In the genomic region with DNA sequence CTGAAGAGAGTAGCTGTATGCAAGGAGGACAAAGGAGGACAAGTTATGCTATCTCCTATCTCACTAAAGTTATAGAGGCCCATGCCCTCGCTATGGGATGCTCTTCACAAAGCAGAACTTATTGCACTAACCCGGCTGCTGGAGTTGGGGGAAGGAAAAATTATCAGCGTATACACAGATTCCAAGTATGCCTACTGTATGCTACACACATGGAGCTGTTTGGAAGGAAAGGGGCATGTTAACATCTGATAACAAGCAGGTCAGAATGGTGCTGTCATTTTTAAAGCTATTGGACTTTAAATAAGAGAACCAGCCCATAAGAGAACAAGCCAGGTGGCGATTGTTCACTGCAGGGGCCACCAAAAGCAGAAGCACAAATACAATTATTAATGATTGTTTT, we compare ENCODE assay signal across 29 cellular contexts.
"Had no signal": no experiment of that assay in that cellular context is flagged by ENCODE, and none has a peak within 500 bp of the region (broad histone marks: within the 10 kb centered on the region; RNA-seq: fewer than 3 reads in every experiment).

No MANE protein-coding gene starts in this region.

- H3K27ac ChIP-seq: stomach, suprapubic skin, testis, thoracic aorta, thyroid gland, tibial artery, tibial nerve, transverse colon, upper lobe of left lung, upper lobe of right lung, uterus, vagina had no signal

- H3K36me3 ChIP-seq: stomach, suprapubic skin, thoracic aorta, thyroid gland, tibial artery, tibial nerve, transverse colon, upper lobe of left lung, upper lobe of right lung, uterus, vagina had no signal

- H3K4me3 ChIP-seq: stomach, suprapubic skin, testis, thoracic aorta, thyroid gland, tibial artery, tibial nerve, transverse colon, upper lobe of left lung, upper lobe of right lung, uterus, vagina had no signal

- FAIRE-seq: urothelium cell line had no signal

- H3K9me3 Mint-ChIP-seq: stimulated activated effector memory CD8-positive, alpha-beta T cell treated with anti-CD3 and anti-CD28 coated beads, Interleukin-12 subunit alpha, Interleukin-12 subunit beta, amount 100 ng/mL, for 72 hours; stimulated activated memory B cell treated with anti-CD40 and anti-IgM and Interleukin-4, amounts not matched to agents 10 μg/mL and 1 μg/mL and 100 μg/mL, for 72 hours; stimulated activated naive B cell treated with anti-CD40 and anti-IgM and Interleukin-4, amounts not matched to agents 10 μg/mL and 1 μg/mL and 100 μg/mL, for 72 hours; stimulated activated naive CD8-positive, alpha-beta T cell treated with anti-CD3 and anti-CD28 coated beads, Interleukin-15, amount 100 ng/mL, for 72 hours; stimulated activated naive CD8-positive, alpha-beta T cell treated with anti-CD3 and anti-CD28 coated beads, Interleukin-15, Interleukin-2, amounts not matched to agents 100 ng/mL and 50 ng/mL, for 24 hours; type B pancreatic cell had no signal

- ATAC-seq: stimulated activated effector memory CD8-positive, alpha-beta T cell treated with anti-CD3 and anti-CD28 coated beads, Interleukin-12 subunit alpha, Interleukin-12 subunit beta, amount 100 ng/mL, for 72 hours; stimulated activated memory B cell treated with anti-CD40 and anti-IgM and Interleukin-4, amounts not matched to agents 10 μg/mL and 1 μg/mL and 100 μg/mL, for 72 hours; stimulated activated naive B cell treated with anti-CD40 and anti-IgM and Interleukin-4, amounts not matched to agents 10 μg/mL and 1 μg/mL and 100 μg/mL, for 72 hours; stimulated activated naive CD8-positive, alpha-beta T cell treated with anti-CD3 and anti-CD28 coated beads, Interleukin-15, amount 100 ng/mL, for 72 hours; stimulated activated naive CD8-positive, alpha-beta T cell treated with anti-CD3 and anti-CD28 coated beads, Interleukin-15, Interleukin-2, amounts not matched to agents 100 U/mL and 50 U/mL, for 24 hours; upper lobe of right lung had no signal

- H3K27ac Mint-ChIP-seq: stimulated activated effector memory CD8-positive, alpha-beta T cell treated with anti-CD3 and anti-CD28 coated beads, Interleukin-12 subunit alpha, Interleukin-12 subunit beta, amount 100 ng/mL, for 72 hours; stimulated activated memory B cell treated with anti-CD40 and anti-IgM and Interleukin-4, amounts not matched to agents 10 μg/mL and 1 μg/mL and 100 μg/mL, for 72 hours; stimulated activated naive CD8-positive, alpha-beta T cell treated with anti-CD3 and anti-CD28 coated beads, Interleukin-15, Interleukin-2, amounts not matched to agents 100 ng/mL and 50 ng/mL, for 24 hours; type B pancreatic cell had no signal

- H3K36me3 Mint-ChIP-seq: stimulated activated effector memory CD8-positive, alpha-beta T cell treated with anti-CD3 and anti-CD28 coated beads, Interleukin-12 subunit alpha, Interleukin-12 subunit beta, amount 100 ng/mL, for 72 hours; stimulated activated memory B cell treated with anti-CD40 and anti-IgM and Interleukin-4, amounts not matched to agents 10 μg/mL and 1 μg/mL and 100 μg/mL, for 72 hours; stimulated activated naive B cell treated with anti-CD40 and anti-IgM and Interleukin-4, amounts not matched to agents 10 μg/mL and 1 μg/mL and 100 μg/mL, for 72 hours; type B pancreatic cell had no signal

- H3K27me3 Mint-ChIP-seq: stimulated activated naive CD8-positive, alpha-beta T cell treated with anti-CD3 and anti-CD28 coated beads, Interleukin-15, Interleukin-2, amounts not matched to agents 100 ng/mL and 50 ng/mL, for 24 hours had no signal

- DNase-seq: stimulated activated CD4-positive, alpha-beta T cell treated with anti-CD3 and anti-CD28 coated beads, Interleukin-2, amount 100 ng/mL, for 48 hours; stimulated activated CD4-positive, alpha-beta T cell treated with anti-CD3 and anti-CD28 coated beads, Interleukin-4, amount 100 ng/mL, for 1 hour; stimulated activated CD4-positive, alpha-beta T cell treated with anti-CD3 and anti-CD28 coated beads, Interleukin-4, amount 100 ng/mL, for 24 hours; stimulated activated CD4-positive, alpha-beta T cell treated with anti-CD3 and anti-CD28 coated beads, Interleukin-4, amount 100 ng/mL, for 4 hours; stimulated activated CD8-positive, alpha-beta memory T cell treated with anti-CD3 and anti-CD28 coated beads, Interleukin-4, amount 100 ng/mL, for 48 hours; stimulated activated naive B cell treated with anti-CD40 and anti-IgM and Interleukin-4, amounts not matched to agents 10 μg/mL and 1 μg/mL and 100 μg/mL, for 72 hours; stimulated activated naive CD4-positive, alpha-beta T cell; stimulated activated naive CD4-positive, alpha-beta T cell treated with Interleukin-2 at 50 U/mL for 16 hours; stimulated activated naive CD8-positive, alpha-beta T cell treated with anti-CD3 and anti-CD28 coated beads, Interleukin-15, amount 100 ng/mL, for 72 hours; stimulated activated naive CD8-positive, alpha-beta T cell treated with anti-CD3 and anti-CD28 coated beads, Interleukin-15, Interleukin-2, amounts not matched to agents 100 U/mL and 50 U/mL, for 24 hours; stomach; substantia nigra; testis; thyroid gland; tibial artery; transverse colon; trophoblast cell; upper lobe of left lung; upper lobe of right lung; uterus had no signal

- H3K4me3 Mint-ChIP-seq: stimulated activated effector memory CD8-positive, alpha-beta T cell treated with anti-CD3 and anti-CD28 coated beads, Interleukin-12 subunit alpha, Interleukin-12 subunit beta, amount 100 ng/mL, for 72 hours; stimulated activated memory B cell treated with anti-CD40 and anti-IgM and Interleukin-4, amounts not matched to agents 10 μg/mL and 1 μg/mL and 100 μg/mL, for 72 hours; stimulated activated naive B cell treated with anti-CD40 and anti-IgM and Interleukin-4, amounts not matched to agents 10 μg/mL and 1 μg/mL and 100 μg/mL, for 72 hours; stimulated activated naive CD8-positive, alpha-beta T cell treated with anti-CD3 and anti-CD28 coated beads, Interleukin-15, amount 100 ng/mL, for 72 hours; stimulated activated naive CD8-positive, alpha-beta T cell treated with anti-CD3 and anti-CD28 coated beads, Interleukin-15, Interleukin-2, amounts not matched to agents 100 ng/mL and 50 ng/mL, for 24 hours; type B pancreatic cell had no signal

- H3K9me3 ChIP-seq: stomach, suprapubic skin, testis, thoracic aorta, thyroid gland, tibial artery, tibial nerve, transverse colon, upper lobe of left lung, upper lobe of right lung, uterus, vagina had no signal

- H3K27me3 ChIP-seq: testis, upper lobe of left lung, upper lobe of right lung, uterus, vagina had no signal

- H3K4me1 ChIP-seq: testis, thyroid gland, upper lobe of right lung, uterus, vagina had no signal
